ENCODE assay signal across 9 cellular contexts in genomic region chr7:158816271-158816670, GRCh38. TPM values are rescaled to one million over a fixed set of nuclear protein-coding genes. Genes with fewer than 3 reads are reported as not detected.
DNase-seq lines count a peak whose midpoint lies in the region; ATAC-seq and TF ChIP-seq lines count a peak whose summit lies in the region.
"Had no signal": no experiment of that assay in that cellular context is flagged by ENCODE, and none has a peak within 500 bp of the region (broad histone marks: within the 10 kb centered on the region; RNA-seq: fewer than 3 reads in every experiment).

No MANE protein-coding gene starts in this region.

- WGBS in lower leg skin, 2 donors: 32 to 41% methylated on average over 3 of the region's 3 CpGs

- no peak for TF ChIP-seq POLR2A in lower leg skin (IDR thresholded peaks at IDR 0.05)

- no peaks in the 10 kb centered on the region for H3K27me3 Mint-ChIP-seq in naive B cell

- no peak for TF ChIP-seq CTCF in colonic mucosa (IDR thresholded peaks at IDR 0.05)
- TF ChIP-seq CTCF in lower leg skin (IDR thresholded peaks at IDR 0.05): no peak

- no peaks in the 10 kb centered on the region for H3K36me3 ChIP-seq in colonic mucosa

- no peak overlapping the region for H3K4me3 Mint-ChIP-seq in naive B cell

- peak; percentile 2 for ATAC-seq in Right ventricle myocardium superior (ENCODE audit: poor library complexity)
- ATAC-seq in left cardiac atrium: no peak
- ATAC-seq in naive B cell (ENCODE audit: low read depth in 2 of 2): no peak
- ATAC-seq in GM19035 (IDR thresholded peaks at IDR 0.05; ENCODE audit: unreplicated experiment): no peak

- intact Hi-C loops in Right ventricle myocardium superior (cut with DNase I) (no loop called here), left cardiac atrium (cut with DNase I) (loop anchor here in 1 of 2 donors (5.0 kb wide), 1 partner anchor 46 kb away; no protein-coding TSS in a partner anchor), colonic mucosa (cut with DNase I) (no loop called here), lower leg skin (cut with DNase I; ENCODE audit: low total_unique reads) (no loop called here)

- no peaks in the 10 kb centered on the region for H3K9me3 ChIP-seq in colonic mucosa

- H3K27me3 ChIP-seq in colonic mucosa: no peaks in the 10 kb centered on the region

- peak overlapping the region; percentile 14 for H3K27ac ChIP-seq in colonic mucosa

- H3K4me3 ChIP-seq in colonic mucosa (no peak overlapping the region), lower leg skin (ENCODE audit: low read depth, poor library complexity, severe bottlenecking) (no peak overlapping the region)

- peak overlapping the region in 5 of 6 donors; percentile 39 to 96 (median 88) for H3K27ac Mint-ChIP-seq in naive B cell

- H3K4me1 Mint-ChIP-seq in naive B cell: peaks cover 57 to 74% (median 65%) of the 10 kb centered on the region in 3 donors

- H3K36me3 Mint-ChIP-seq in naive B cell: peaks cover 0 to 5% of the 10 kb centered on the region in 2 donors

- H3K4me1 ChIP-seq in colonic mucosa: peaks cover 25% of the 10 kb centered on the region

- H3K9me3 Mint-ChIP-seq in naive B cell: peaks cover 0 to 2% (median 0%) of the 10 kb centered on the region in 7 donors

- H3K9ac ChIP-seq in colonic mucosa (ENCODE audit: low read depth in 2 of 2, low read length in 2 of 2): peak overlapping the region in 1 of 2 donors; percentile 58

- DNase-seq in Right ventricle myocardium superior (peak; percentile 55), left cardiac atrium (no peak), colonic mucosa (no peak), naive B cell (no peak), SK-N-DZ (ENCODE audit: low spot score) (no peak), globus pallidus (ENCODE audit: low spot score) (no peak), lower leg skin (ENCODE audit: low spot score in 2 of 2) (no peak)
- DNase-seq: NCI-H2081 had no signal

RNA-seq across cellular contexts. Expression of gene ESYT2, which starts 13.0 kb away (rescaled TPM):
- 43.8 TPM for total RNA-seq in Right ventricle myocardium superior
- 10 to 100 TPM; 46.5 to 79.3 TPM for total RNA-seq in left cardiac atrium
- total RNA-seq in colonic mucosa: 100 to 1,000 TPM in 1 of 2 donors, 10 to 100 TPM in 1; 57.5 to 105 TPM
- 10 to 100 TPM; 15.4 to 23.0 (median 16.8) TPM for polyA plus RNA-seq in naive B cell (ENCODE audit: low read depth in 6 of 6)
- 33.9 and 42.8 TPM in 2 replicates for polyA plus RNA-seq in SK-N-DZ (2014; cell fraction: cytosol; rRNA removed)
- polyA plus RNA-seq in SK-N-DZ (2014; cell fraction: nucleus; rRNA removed): 19.8 and 21.4 TPM in 2 replicates
- total RNA-seq in lower leg skin: 100 to 1,000 TPM in 1 of 4 donors, 10 to 100 TPM in 3; 75.5 to 101 (median 78.0) TPM

RNA-seq across cellular contexts. Expression of gene DYNC2I1, which starts 40.1 kb away (rescaled TPM):
- total RNA-seq in Right ventricle myocardium superior: 29.5 TPM
- total RNA-seq in left cardiac atrium: 10 to 100 TPM; 22.0 to 33.5 TPM
- total RNA-seq in colonic mucosa: 10 to 100 TPM; 16.4 to 21.8 TPM
- 10 to 100 TPM; 12.6 to 20.4 (median 18.3) TPM for polyA plus RNA-seq in naive B cell (ENCODE audit: low read depth in 6 of 6)
- 3.9 and 4.9 TPM in 2 replicates for polyA plus RNA-seq in SK-N-DZ (2014; cell fraction: cytosol; rRNA removed)
- polyA plus RNA-seq in SK-N-DZ (2014; cell fraction: nucleus; rRNA removed): 9.2 and 20.0 TPM in 2 replicates
- total RNA-seq in lower leg skin: 10 to 100 TPM; 10.5 to 16.9 (median 13.0) TPM
